In genomic region chr11:70942593-70942992, GRCh38 we compare ENCODE assay signal across 10 cellular contexts.
DNase-seq lines count a peak whose midpoint lies in the region; ATAC-seq and TF ChIP-seq lines count a peak whose summit lies in the region.
"Had no signal": no experiment of that assay in that cellular context is flagged by ENCODE, and none has a peak within 500 bp of the region (broad histone marks: within the 10 kb centered on the region; RNA-seq: fewer than 3 reads in every experiment).

No MANE protein-coding gene starts in this region.

- H3K36me3 Mint-ChIP-seq in CD8-positive, alpha-beta T cell = no peaks in the 10 kb centered on the region
- peaks cover 0 to 5% of the 10 kb centered on the region in 2 donors for H3K36me3 Mint-ChIP-seq in CD4-positive, alpha-beta memory T cell

- TF ChIP-seq CTCF in epithelial cell of proximal tubule (conservative IDR thresholded peaks at IDR 0.05; ENCODE audit: low read depth, low read length) = peak; percentile 61
- TF ChIP-seq CTCF in CD8-positive, alpha-beta T cell (IDR thresholded peaks at IDR 0.05) = no peak

- CTCF ChIA-PET in CD8-positive, alpha-beta T cell (lab: Charles Lee) = no interaction called here
- CTCF ChIA-PET in CD4-positive, alpha-beta memory T cell (lab: Charles Lee; ENCODE audit: partially characterized antibody) = no interaction called here

- no peaks in the 10 kb centered on the region for H3K4me1 Mint-ChIP-seq in stimulated activated naive CD8-positive, alpha-beta T cell treated with anti-CD3 and anti-CD28 coated beads, Interleukin-15, amount 100 ng/mL, for 72 hours
- H3K4me1 Mint-ChIP-seq in CD8-positive, alpha-beta T cell (ENCODE audit: low read depth) = no peaks in the 10 kb centered on the region
- H3K4me1 Mint-ChIP-seq in CD4-positive, alpha-beta memory T cell = no peaks in the 10 kb centered on the region
- H3K4me1 Mint-ChIP-seq: activated CD8-positive, alpha-beta memory T cell treated with anti-CD3 and anti-CD28 coated beads, Interleukin-2, amount 10 ng/mL, durations not matched to agents 7 days and 5 days had no signal

- intact Hi-C loops in CD8-positive, alpha-beta T cell (cut with DNase I, micrococcal nuclease) = no loop called here
- intact Hi-C loops in CD4-positive, alpha-beta memory T cell (cut with micrococcal nuclease) = no loop called here

- no peak overlapping the region for H3K4me3 Mint-ChIP-seq in stimulated activated naive CD8-positive, alpha-beta T cell treated with anti-CD3 and anti-CD28 coated beads, Interleukin-15, amount 100 ng/mL, for 72 hours
- no peak overlapping the region for H3K4me3 Mint-ChIP-seq in CD8-positive, alpha-beta T cell
- no peak overlapping the region for H3K4me3 Mint-ChIP-seq in CD4-positive, alpha-beta memory T cell
- H3K4me3 Mint-ChIP-seq: activated CD8-positive, alpha-beta memory T cell treated with anti-CD3 and anti-CD28 coated beads, Interleukin-2, amount 10 ng/mL, durations not matched to agents 7 days and 5 days had no signal

- H3K9me3 ChIP-seq in CD8-positive, alpha-beta T cell (ENCODE audit: low read length) = no peaks in the 10 kb centered on the region
- H3K9me3 ChIP-seq in CD4-positive, alpha-beta memory T cell (ENCODE audit: control insufficient read depth in 1 of 2, low read length in 2 of 2) = peaks cover 0 to 12% of the 10 kb centered on the region in 2 donors

- no peaks in the 10 kb centered on the region for H3K27me3 Mint-ChIP-seq in stimulated activated naive CD8-positive, alpha-beta T cell treated with anti-CD3 and anti-CD28 coated beads, Interleukin-15, amount 100 ng/mL, for 72 hours
- H3K27me3 Mint-ChIP-seq in CD8-positive, alpha-beta T cell (ENCODE audit: low read depth) = no peaks in the 10 kb centered on the region
- H3K27me3 Mint-ChIP-seq in CD4-positive, alpha-beta memory T cell = no peaks in the 10 kb centered on the region
- H3K27me3 Mint-ChIP-seq: activated CD8-positive, alpha-beta memory T cell treated with anti-CD3 and anti-CD28 coated beads, Interleukin-2, amount 10 ng/mL, durations not matched to agents 7 days and 5 days had no signal

- H3K27ac ChIP-seq in CD8-positive, alpha-beta T cell (ENCODE audit: low read depth, low read length) = no peak overlapping the region
- H3K27ac ChIP-seq in CD4-positive, alpha-beta memory T cell (ENCODE audit: low read depth, low read length) = no peak overlapping the region

- ATAC-seq in stimulated activated naive CD8-positive, alpha-beta T cell treated with anti-CD3 and anti-CD28 coated beads, Interleukin-15, Interleukin-2, amounts not matched to agents 100 U/mL and 50 U/mL, for 24 hours = no peak
- no peak for ATAC-seq in stimulated activated naive CD8-positive, alpha-beta T cell treated with anti-CD3 and anti-CD28 coated beads, Interleukin-15, amount 100 ng/mL, for 72 hours
- ATAC-seq in CD8-positive, alpha-beta T cell = no peak
- ATAC-seq: activated CD8-positive, alpha-beta memory T cell treated with anti-CD3 and anti-CD28 coated beads, Interleukin-2, amount 10 ng/mL, durations not matched to agents 7 days and 5 days had no signal

- POLR2A ChIA-PET in CD8-positive, alpha-beta T cell (lab: Charles Lee) = no interaction called here
- POLR2A ChIA-PET in CD4-positive, alpha-beta memory T cell (lab: Charles Lee; ENCODE audit: partially characterized antibody) = no interaction called here

- no peaks in the 10 kb centered on the region for H3K36me3 ChIP-seq in CD8-positive, alpha-beta T cell (ENCODE audit: insufficient read depth, low read length)
- no peaks in the 10 kb centered on the region for H3K36me3 ChIP-seq in CD4-positive, alpha-beta memory T cell (ENCODE audit: insufficient read depth, low read length)

- peaks cover 28 to 75% of the 10 kb centered on the region in 2 donors for H3K9me3 Mint-ChIP-seq in stimulated activated naive CD8-positive, alpha-beta T cell treated with anti-CD3 and anti-CD28 coated beads, Interleukin-15, amount 100 ng/mL, for 72 hours
- peaks cover 40% of the 10 kb centered on the region for H3K9me3 Mint-ChIP-seq in CD8-positive, alpha-beta T cell
- H3K9me3 Mint-ChIP-seq in CD4-positive, alpha-beta memory T cell = peaks cover 0 to 62% (median 46%) of the 10 kb centered on the region in 8 donors

- H3K4me3 ChIP-seq in epithelial cell of proximal tubule (ENCODE audit: low read depth, low read length) = no peak overlapping the region
- H3K4me3 ChIP-seq in CD8-positive, alpha-beta T cell (ENCODE audit: low read depth, low read length) = no peak overlapping the region
- H3K4me3 ChIP-seq in CD4-positive, alpha-beta memory T cell (ENCODE audit: low read length in 2 of 2) = no peak overlapping the region

- H3K27ac Mint-ChIP-seq in stimulated activated naive CD8-positive, alpha-beta T cell treated with anti-CD3 and anti-CD28 coated beads, Interleukin-15, amount 100 ng/mL, for 72 hours = no peak overlapping the region
- no peak overlapping the region for H3K27ac Mint-ChIP-seq in CD8-positive, alpha-beta T cell
- no peak overlapping the region for H3K27ac Mint-ChIP-seq in CD4-positive, alpha-beta memory T cell
- H3K27ac Mint-ChIP-seq: activated CD8-positive, alpha-beta memory T cell treated with anti-CD3 and anti-CD28 coated beads, Interleukin-2, amount 10 ng/mL, durations not matched to agents 7 days and 5 days had no signal

- peak; percentile 9 for DNase-seq in stimulated activated naive CD8-positive, alpha-beta T cell treated with anti-CD3 and anti-CD28 coated beads, Interleukin-15, Interleukin-2, amounts not matched to agents 100 U/mL and 50 U/mL, for 24 hours
- no peak for DNase-seq in stimulated activated naive CD8-positive, alpha-beta T cell treated with anti-CD3 and anti-CD28 coated beads, Interleukin-15, amount 100 ng/mL, for 72 hours
- DNase-seq in NCI-H69 (lab: John Stamatoyannopoulos, UW) (peak; percentile 43), epithelial cell of proximal tubule (ENCODE audit: low read depth) (no peak), epidermal melanocyte (ENCODE audit: insufficient read length, low spot score) (no peak), NCI-H2081 treated with DMSO at 0.1 percent for 48 hours (lab: John Stamatoyannopoulos, UW) (no peak)
- no peak for DNase-seq in CD8-positive, alpha-beta T cell
- no peak for DNase-seq in CD4-positive, alpha-beta memory T cell
- DNase-seq: activated CD8-positive, alpha-beta memory T cell treated with anti-CD3 and anti-CD28 coated beads, Interleukin-2, amount 10 ng/mL, durations not matched to agents 7 days and 5 days; stimulated activated CD4-positive, alpha-beta T cell treated with anti-CD3 and anti-CD28 coated beads, Interleukin-4, amount 100 ng/mL, for 4 hours had no signal

- H3K27me3 ChIP-seq in CD8-positive, alpha-beta T cell (ENCODE audit: insufficient read depth, low read length) = no peaks in the 10 kb centered on the region
- H3K27me3 ChIP-seq in CD4-positive, alpha-beta memory T cell (ENCODE audit: insufficient read depth, low read length) = no peaks in the 10 kb centered on the region

- no peaks in the 10 kb centered on the region for H3K4me1 ChIP-seq in CD8-positive, alpha-beta T cell (ENCODE audit: insufficient read depth, low read length)
- H3K4me1 ChIP-seq in CD4-positive, alpha-beta memory T cell (ENCODE audit: insufficient read depth, low read length) = no peaks in the 10 kb centered on the region

Comparison
In these comparisons a context has a peak if more than half of its experiments do, and no peak if none do; other contexts are left out.
1. DNase-seq: peak in stimulated activated naive CD8-positive, alpha-beta T cell treated with anti-CD3 and anti-CD28 coated beads, Interleukin-15, Interleukin-2, amounts not matched to agents 100 U/mL and 50 U/mL, for 24 hours (single experiment) and NCI-H69 (single experiment); none in stimulated activated naive CD8-positive, alpha-beta T cell treated with anti-CD3 and anti-CD28 coated beads, Interleukin-15, amount 100 ng/mL, for 72 hours (0 of 2), epithelial cell of proximal tubule (single experiment), CD8-positive, alpha-beta T cell (0 of 7), CD4-positive, alpha-beta memory T cell (0 of 5), epidermal melanocyte (single experiment) and NCI-H2081 treated with DMSO at 0.1 percent for 48 hours (single experiment).